21 cellular contexts compared by ENCODE assay signal in genomic region chr10:8921583-8921982, GRCh38.
DNase-seq lines count a peak whose midpoint lies in the region; ATAC-seq, FAIRE-seq and TF ChIP-seq lines count a peak whose summit lies in the region.
"Had no signal": no experiment of that assay in that cellular context is flagged by ENCODE, and none has a peak within 500 bp of the region (broad histone marks: within the 10 kb centered on the region; RNA-seq: fewer than 3 reads in every experiment).

No MANE protein-coding gene starts in this region.

- no peak overlapping the region for H2AFZ ChIP-seq in H1 (ENCODE audit: low read length)

- no peak overlapping the region for H3K27ac ChIP-seq in H1 (ENCODE audit: low read depth, low read length)
- H3K27ac ChIP-seq in iPS DF 6.9 (ENCODE audit: low read length): no peak overlapping the region
- no peak overlapping the region for H3K27ac ChIP-seq in left lung
- H3K27ac ChIP-seq: BLaER1, C4-2B had no signal

- H2BK12ac ChIP-seq in H1 (ENCODE audit: low read depth, low read length): no peak overlapping the region

- no peak overlapping the region for H4K5ac ChIP-seq in H1 (ENCODE audit: insufficient read length, low read depth, low read length)

- TF ChIP-seq POLR2A in H1 (IDR thresholded peaks at IDR 0.05; ENCODE audit: control extremely low read depth in 1 of 2, low read depth in 2 of 2, low read length in 2 of 2): no peak

- FAIRE-seq in H1 (lab: Jason Lieb, UNC): peak; percentile 42
- FAIRE-seq: GM12878, GM19239 had no signal

- no peaks in the 10 kb centered on the region for H4K20me1 ChIP-seq in H1 (replicated peaks in 1 of 2; ENCODE audit: control insufficient read depth in 1 of 2, insufficient read depth in 2 of 2, low read length in 2 of 2)
- H4K20me1 ChIP-seq: BLaER1 had no signal

- intact Hi-C loops in left lung (cut with DNase I): no loop called here

- H2BK5ac ChIP-seq in H1 (ENCODE audit: low read depth, low read length): no peak overlapping the region

- no peak overlapping the region for H2BK15ac ChIP-seq in H1 (ENCODE audit: low read length)

- no peak overlapping the region for H2AK5ac ChIP-seq in H1 (ENCODE audit: low read depth, low read length)

- no peak for ATAC-seq in left lung
- ATAC-seq: CD8-positive, alpha-beta T cell; GM12878; HCT116 had no signal

- H3K4ac ChIP-seq in H1 (replicated peaks; ENCODE audit: insufficient read length, low read depth, low read length): no peak overlapping the region

- CTCF ChIA-PET in H1 (lab: Charles Lee; ENCODE audit: partially characterized antibody): interaction anchor here (1.3 kb wide), 1 partner anchor 11 kb away, joined by 4 read pairs; no protein-coding TSS in a partner anchor

- no peak for TF ChIP-seq RAD21 in H1 (IDR thresholded peaks at IDR 0.05 in 1 of 2, conservative IDR thresholded peaks at IDR 0.05 in 1 of 2; ENCODE audit: low read depth in 2 of 2, low read length in 2 of 2)

- H3K36me3 ChIP-seq in H7 (replicated peaks; ENCODE audit: control insufficient read depth, insufficient read depth, low read length) (no peaks in the 10 kb centered on the region), H1 (ENCODE audit: control insufficient read depth in 2 of 4, insufficient read depth in 4 of 4, low read length in 3 of 4) (no peaks in the 10 kb centered on the region), iPS DF 6.9 (ENCODE audit: control insufficient read depth, insufficient read depth, low read length) (no peaks in the 10 kb centered on the region), left lung (no peaks in the 10 kb centered on the region)
- H3K36me3 ChIP-seq: BLaER1 had no signal

- no peak overlapping the region for H2BK20ac ChIP-seq in H1 (ENCODE audit: low read length)

- no peak overlapping the region for H4K8ac ChIP-seq in H1 (ENCODE audit: extremely low read depth, insufficient read depth, low read length)

- H3K4me1 ChIP-seq in H1 (replicated peaks in 1 of 4; ENCODE audit: control insufficient read depth in 3 of 4, insufficient read depth in 4 of 4, low read length in 3 of 4) (peaks cover 0 to 9% (median under 1%) of the 10 kb centered on the region in 4 experiments; a peak in 2 of 7 replicates), iPS DF 6.9 (ENCODE audit: control insufficient read depth, insufficient read depth, low read length) (no peaks in the 10 kb centered on the region; the same call in 1 of the 2 replicates), left lung (no peaks in the 10 kb centered on the region)
- H3K4me1 ChIP-seq: BLaER1, Caco-2 had no signal

- no peak overlapping the region for H3K9ac ChIP-seq in H1 (replicated peaks in 1 of 4; ENCODE audit: extremely low read depth in 1 of 4, low read depth in 3 of 4, low read length in 3 of 4)
- H3K9ac ChIP-seq: BLaER1 had no signal

- DNase-seq in H7 (peak; percentile 7), H1 (ENCODE audit: low read depth in 1 of 2, low spot score in 2 of 2) (no peak), iPS DF 6.9 (ENCODE audit: low read depth, low spot score) (peak; percentile 16), inferior parietal cortex (ENCODE audit: extremely low spot score) (peak; percentile 4), DMS114 treated with DMSO at 0.1 percent for 48 hours (lab: John Stamatoyannopoulos, UW; ENCODE audit: unreplicated experiment) (no peak), SK-N-DZ (ENCODE audit: low spot score) (no peak), medulla oblongata (ENCODE audit: extremely low spot score) (no peak), left lung (no peak)
- DNase-seq: Caco-2; CD4-positive, CD25-positive, alpha-beta regulatory T cell; CD8-positive, alpha-beta T cell; DMS79; EL; GDM1; GOT3; H9 had no signal

- TF ChIP-seq CTCF in H1 (IDR thresholded peaks at IDR 0.05; ENCODE audit: control extremely low read depth in 1 of 3, insufficient read depth in 1 of 3, low read depth in 1 of 3, low read length in 3 of 3): no peak
- TF ChIP-seq CTCF in left lung (IDR thresholded peaks at IDR 0.05): no peak

- POLR2A ChIA-PET in H1 (lab: Charles Lee; ENCODE audit: partially characterized antibody): no interaction called here

- H3K27me3 ChIP-seq in H7 (ENCODE audit: control insufficient read depth, insufficient read depth, low read length) (no peaks in the 10 kb centered on the region), H1 (replicated peaks in 1 of 4; ENCODE audit: control insufficient read depth in 3 of 4, extremely low read depth in 1 of 4, insufficient read depth in 3 of 4, low read length in 3 of 4) (no peaks in the 10 kb centered on the region), iPS DF 6.9 (ENCODE audit: control insufficient read depth, insufficient read depth, low read length) (no peaks in the 10 kb centered on the region), left lung (no peaks in the 10 kb centered on the region)
- H3K27me3 ChIP-seq: BLaER1 had no signal

- H4K91ac ChIP-seq in H1 (replicated peaks; ENCODE audit: insufficient read length, low read length): no peak overlapping the region

- no peaks in the 10 kb centered on the region for H3K9me3 ChIP-seq in H1 (ENCODE audit: insufficient read depth in 2 of 2, low read depth in 1 of 2, low read length in 1 of 2)
- H3K9me3 ChIP-seq in iPS DF 6.9 (ENCODE audit: control insufficient read depth, insufficient read depth, low read length): no peaks in the 10 kb centered on the region
- H3K9me3 ChIP-seq in left lung: no peaks in the 10 kb centered on the region
- H3K9me3 ChIP-seq: BLaER1, Caco-2 had no signal

- H3K79me2 ChIP-seq in H1 (ENCODE audit: control insufficient read depth in 1 of 2, insufficient read depth in 2 of 2, low read length in 2 of 2): no peaks in the 10 kb centered on the region

- 27% methylated on average over 4 of the region's 4 CpGs; no CpG with 5 or more reads in 1 of the 2 experiments for WGBS in H1 (ENCODE audit: extremely low coverage in 1 of 2, insufficient coverage in 1 of 2, insufficient read length in 1 of 2, insufficient replicate concordance in 2 of 2, low coverage in 1 of 2, low lambda C conversion rate in 2 of 2, missing lambda C conversion rate in 1 of 2), 2 experiments
- WGBS in iPS DF 6.9 (ENCODE audit: insufficient coverage, insufficient read length): no CpG with 5 or more reads among the region's 4 CpGs

- H3K56ac ChIP-seq in H1 (replicated peaks; ENCODE audit: insufficient read length, low read depth, low read length): no peak overlapping the region

- H3K23me2 ChIP-seq in H1 (ENCODE audit: low read depth, low read length): no peaks in the 10 kb centered on the region

- H3K4me3 ChIP-seq in H7 (ENCODE audit: insufficient read depth, low read depth, low read length): no peak overlapping the region
- peak overlapping the region in 1 of 4 experiments; percentile 40; a peak in 1 of 8 replicates for H3K4me3 ChIP-seq in H1 (ENCODE audit: extremely low read depth in 1 of 4, insufficient read depth in 2 of 4, low read depth in 3 of 4, low read length in 4 of 4)
- H3K4me3 ChIP-seq in iPS DF 6.9 (ENCODE audit: low read length): no peak overlapping the region
- H3K4me3 ChIP-seq in left lung: no peak overlapping the region
- H3K4me3 ChIP-seq: BLaER1, GM12878 had no signal

- H2BK120ac ChIP-seq in H1 (replicated peaks; ENCODE audit: low read depth, low read length): no peak overlapping the region

- no peak overlapping the region for H3K18ac ChIP-seq in H1 (ENCODE audit: extremely low read depth, low read length)

- peak overlapping the region; percentile 26 to 40; a peak in 3 of 4 replicates for H3K4me2 ChIP-seq in H1 (ENCODE audit: insufficient read depth in 1 of 2, low read depth in 2 of 2, low read length in 2 of 2)
- H3K4me2 ChIP-seq: BLaER1 had no signal

- no peak overlapping the region for H3K14ac ChIP-seq in H1 (ENCODE audit: insufficient read length)

- no peak overlapping the region for H3K23ac ChIP-seq in H1 (ENCODE audit: insufficient read length)

- TF ChIP-seq EP300 in H1 (IDR thresholded peaks at IDR 0.05; ENCODE audit: borderline replicate concordance in 1 of 2, low read depth in 2 of 2, low read length in 2 of 2): no peak

- no peaks in the 10 kb centered on the region for H3K79me1 ChIP-seq in H1 (ENCODE audit: low read depth, low read length)

TF ChIP-seq in H1, 55 proteins besides CTCF, POLR2A, EP300 and RAD21:
- TF ChIP-seq HDAC2 (IDR thresholded peaks at IDR 0.05; ENCODE audit: borderline replicate concordance in 1 of 2, low read depth in 2 of 2, low read length in 2 of 2): no peak
- TF ChIP-seq TBP (IDR thresholded peaks at IDR 0.05; ENCODE audit: low read depth, low read length): no peak
- no peak for TF ChIP-seq SIRT6 (IDR thresholded peaks at IDR 0.05; ENCODE audit: low read length)

Comparison
In these comparisons a context has a peak if more than half of its experiments do, and no peak if none do; other contexts are left out.
1. DNase-seq: peak in H7 (single experiment), iPS DF 6.9 (single experiment) and inferior parietal cortex (single experiment); none in H1 (0 of 2), DMS114 treated with DMSO at 0.1 percent for 48 hours (single experiment), SK-N-DZ (single experiment), medulla oblongata (single experiment) and left lung (0 of 2).